Comparison of ENCODE assay signal across 2 cellular contexts in genomic region chr1:201383647-201384405, GRCh38.
TF ChIP-seq lines count a peak whose summit lies in the region.

No MANE protein-coding gene starts in this region.

TF ChIP-seq in IMR-90, 13 proteins besides CTCF, POLR2A, EP300 and RAD21:
- TF ChIP-seq, protein P1, sequence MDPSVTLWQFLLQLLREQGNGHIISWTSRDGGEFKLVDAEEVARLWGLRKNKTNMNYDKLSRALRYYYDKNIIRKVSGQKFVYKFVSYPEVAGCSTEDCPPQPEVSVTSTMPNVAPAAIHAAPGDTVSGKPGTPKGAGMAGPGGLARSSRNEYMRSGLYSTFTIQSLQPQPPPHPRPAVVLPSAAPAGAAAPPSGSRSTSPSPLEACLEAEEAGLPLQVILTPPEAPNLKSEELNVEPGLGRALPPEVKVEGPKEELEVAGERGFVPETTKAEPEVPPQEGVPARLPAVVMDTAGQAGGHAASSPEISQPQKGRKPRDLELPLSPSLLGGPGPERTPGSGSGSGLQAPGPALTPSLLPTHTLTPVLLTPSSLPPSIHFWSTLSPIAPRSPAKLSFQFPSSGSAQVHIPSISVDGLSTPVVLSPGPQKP (IDR thresholded peaks at IDR 0.05; ENCODE audit: borderline replicate concordance, low read depth, low read length), result no peak
- TF ChIP-seq CEBPB (IDR thresholded peaks at IDR 0.05; ENCODE audit: low read depth, low read length) (peak; percentile 85), NFE2L2 (IDR thresholded peaks at IDR 0.05; ENCODE audit: low read depth, low read length) (no peak), MAZ (IDR thresholded peaks at IDR 0.05; ENCODE audit: borderline replicate concordance, low read depth, low read length) (peak; percentile 98), FOS (IDR thresholded peaks at IDR 0.05; ENCODE audit: low read depth, low read length) (peak; percentile 79), BHLHE40 (IDR thresholded peaks at IDR 0.05; ENCODE audit: low read depth, low read length) (no peak), SMC3 (IDR thresholded peaks at IDR 0.05; ENCODE audit: low read depth, low read length) (no peak)
- TF ChIP-seq, protein P2, sequence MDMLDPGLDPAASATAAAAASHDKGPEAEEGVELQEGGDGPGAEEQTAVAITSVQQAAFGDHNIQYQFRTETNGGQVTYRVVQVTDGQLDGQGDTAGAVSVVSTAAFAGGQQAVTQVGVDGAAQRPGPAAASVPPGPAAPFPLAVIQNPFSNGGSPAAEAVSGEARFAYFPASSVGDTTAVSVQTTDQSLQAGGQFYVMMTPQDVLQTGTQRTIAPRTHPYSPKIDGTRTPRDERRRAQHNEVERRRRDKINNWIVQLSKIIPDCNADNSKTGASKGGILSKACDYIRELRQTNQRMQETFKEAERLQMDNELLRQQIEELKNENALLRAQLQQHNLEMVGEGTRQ (IDR thresholded peaks at IDR 0.05; ENCODE audit: low read depth, low read length), result no peak

TF ChIP-seq in SK-N-SH, 30 proteins besides CTCF, POLR2A, EP300 and RAD21:
- no peak for TF ChIP-seq REST (IDR thresholded peaks at IDR 0.05; ENCODE audit: low read depth, low read length)
- TF ChIP-seq JUND (IDR thresholded peaks at IDR 0.05), result peak; percentile 72; the same call in 1 of the 2 replicates
- peak; percentile 46 for TF ChIP-seq MAX (IDR thresholded peaks at IDR 0.05; ENCODE audit: low read depth)
- peak; percentile 80 for TF ChIP-seq TCF12 (IDR thresholded peaks at IDR 0.05)
- no peak for TF ChIP-seq GABPA (IDR thresholded peaks at IDR 0.05; ENCODE audit: low read depth)
- 0 out of 2 replicates have a peak, but pooled peaks have one; percentile 27 for TF ChIP-seq SIN3A (IDR thresholded peaks at IDR 0.05; ENCODE audit: borderline replicate concordance, low read depth, low read length)
- no peak for TF ChIP-seq ELF1 (IDR thresholded peaks at IDR 0.05)
- peak; percentile 49; the same call in 1 of the 2 replicates for TF ChIP-seq POLR2AphosphoS5 (IDR thresholded peaks at IDR 0.05; ENCODE audit: low read depth, low read length)
- peak; percentile 63 for TF ChIP-seq PBX3 (IDR thresholded peaks at IDR 0.05)
- peak; percentile 81; the same call in 1 of the 2 replicates for TF ChIP-seq FOSL2 (IDR thresholded peaks at IDR 0.05; ENCODE audit: borderline replicate concordance, low read depth)
- no peak for TF ChIP-seq RCOR1 (IDR thresholded peaks at IDR 0.05; ENCODE audit: low read length)
- TF ChIP-seq USF1 (IDR thresholded peaks at IDR 0.05; ENCODE audit: borderline replicate concordance, low read depth), result no peak
- TF ChIP-seq NFIC (IDR thresholded peaks at IDR 0.05; ENCODE audit: borderline replicate concordance), result no peak
- no peak for TF ChIP-seq EZH2phosphoT487 (IDR thresholded peaks at IDR 0.05; ENCODE audit: borderline replicate concordance, low read depth)
- no peak for TF ChIP-seq FOXM1 (IDR thresholded peaks at IDR 0.05; ENCODE audit: low read depth)
- peak; percentile 68; the same call in 1 of the 2 replicates for TF ChIP-seq TEAD4 (IDR thresholded peaks at IDR 0.05; ENCODE audit: borderline replicate concordance, insufficient read depth)
